In the genomic region with DNA sequence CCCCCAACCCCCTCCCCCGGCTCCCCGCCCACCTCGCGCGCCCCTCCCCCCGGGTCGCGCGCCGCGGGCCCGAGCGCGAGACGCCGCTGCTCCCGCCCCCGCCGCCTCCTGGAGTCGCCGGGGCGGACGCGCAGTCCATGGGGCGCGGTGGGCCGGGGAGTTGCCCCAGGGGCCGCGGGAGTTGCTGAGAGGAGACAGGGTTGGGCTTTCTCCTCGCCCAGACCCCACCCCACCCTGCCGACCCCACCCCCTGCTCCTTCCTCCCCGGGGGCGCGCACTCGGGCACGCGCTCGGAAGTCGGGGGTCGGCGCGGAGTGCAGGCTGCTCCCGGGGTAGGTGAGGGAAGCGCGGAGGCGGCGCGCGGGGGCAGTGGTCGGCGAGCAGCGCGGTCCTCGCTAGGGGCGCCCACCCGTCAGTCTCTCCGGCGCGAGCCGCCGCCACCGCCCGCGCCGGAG, we compare ENCODE assay signal across 8 cellular contexts. TPM values are rescaled to one million over a fixed set of nuclear protein-coding genes. Genes with fewer than 3 reads are reported as not detected.
A peak's percentile ranks its signal among the peaks of the same experiment; 100 is the strongest.
DNase-seq lines count a peak whose midpoint lies in the region; ATAC-seq and TF ChIP-seq lines count a peak whose summit lies in the region.

A gene (plus strand): TSS at position 275 of the 455 bp plus-strand sequence. CDS start 297 bp downstream, outside the sequence.

- peaks cover 4% of the 10 kb centered on the region for H3K9me3 Mint-ChIP-seq in CD8-positive, alpha-beta T cell
- H3K9me3 Mint-ChIP-seq in nephron: no peaks in the 10 kb centered on the region

- no peaks in the 10 kb centered on the region for H3K9me3 ChIP-seq in CD8-positive, alpha-beta T cell (ENCODE audit: low read length)

- H3K27ac ChIP-seq in CD8-positive, alpha-beta T cell (ENCODE audit: low read depth, low read length): no peak within 1 kb of the TSS
- peak within 1 kb of the TSS; percentile 82 for H3K27ac ChIP-seq in foreskin keratinocyte

- CTCF ChIA-PET in CD8-positive, alpha-beta T cell (lab: Charles Lee): no interaction called here

- peak within 1 kb of the TSS; percentile 83 for H3K4me3 Mint-ChIP-seq in CD8-positive, alpha-beta T cell
- H3K4me3 Mint-ChIP-seq in nephron: peak within 1 kb of the TSS; percentile 91 to 98 (median 94)

- POLR2A ChIA-PET in CD8-positive, alpha-beta T cell (lab: Charles Lee): no interaction called here

- no peak for TF ChIP-seq CTCF in CD8-positive, alpha-beta T cell (IDR thresholded peaks at IDR 0.05)
- TF ChIP-seq CTCF in foreskin keratinocyte (conservative IDR thresholded peaks at IDR 0.05) (no peak), nephron (IDR thresholded peaks at IDR 0.05; ENCODE audit: unreplicated experiment in 3 of 3) (no peak)

- peaks cover 27% of the 10 kb centered on the region for H3K27me3 ChIP-seq in CD8-positive, alpha-beta T cell (ENCODE audit: insufficient read depth, low read length)
- no peaks in the 10 kb centered on the region for H3K27me3 ChIP-seq in foreskin keratinocyte

- peak in 1 of 7 experiments; percentile 6 for DNase-seq in CD8-positive, alpha-beta T cell
- DNase-seq in NCI-H446 treated with DMSO at 0.1 percent for 48 hours (lab: John Stamatoyannopoulos, UW) (peak; percentile 66), foreskin keratinocyte (peak in 1 of 2 donors; percentile 45), superior temporal gyrus (ENCODE audit: extremely low spot score) (no peak)
- peak; percentile 1 for DNase-seq in activated T-helper 9 cell treated with anti-CD3 and anti-CD28 coated beads, Interleukin-2, amount 50 U/mL, for 16 hours (ENCODE audit: low read depth)

- H3K36me3 Mint-ChIP-seq in CD8-positive, alpha-beta T cell: no peaks in the 10 kb centered on the region
- H3K36me3 Mint-ChIP-seq in nephron (ENCODE audit: low read depth): no peaks in the 10 kb centered on the region

- peaks cover 59% of the 10 kb centered on the region for H3K27me3 Mint-ChIP-seq in CD8-positive, alpha-beta T cell (ENCODE audit: low read depth)
- no peaks in the 10 kb centered on the region for H3K27me3 Mint-ChIP-seq in nephron (ENCODE audit: low read depth)

- intact Hi-C loops in CD8-positive, alpha-beta T cell (cut with DNase I, micrococcal nuclease): no loop called here

- H3K4me3 ChIP-seq in CD8-positive, alpha-beta T cell (ENCODE audit: low read depth, low read length): peak within 1 kb of the TSS; percentile 27

- no peak for ATAC-seq in CD8-positive, alpha-beta T cell
- ATAC-seq in GM19023 (IDR thresholded peaks at IDR 0.05; ENCODE audit: unreplicated experiment): peak; percentile 25
- ATAC-seq in HG03103 (IDR thresholded peaks at IDR 0.05; ENCODE audit: low read depth, unreplicated experiment): peak; percentile 27
- ATAC-seq in foreskin keratinocyte: peak; percentile 44

- no peak within 1 kb of the TSS for H3K27ac Mint-ChIP-seq in CD8-positive, alpha-beta T cell
- peak within 1 kb of the TSS; percentile 90 to 98 (median 97) for H3K27ac Mint-ChIP-seq in nephron

- H3K4me1 Mint-ChIP-seq in CD8-positive, alpha-beta T cell (ENCODE audit: low read depth): peaks cover 18% of the 10 kb centered on the region
- peaks cover 50% of the 10 kb centered on the region for H3K4me1 Mint-ChIP-seq in nephron

- H3K36me3 ChIP-seq in CD8-positive, alpha-beta T cell (ENCODE audit: insufficient read depth, low read length): no peaks in the 10 kb centered on the region

- peaks cover 9% of the 10 kb centered on the region for H3K4me1 ChIP-seq in CD8-positive, alpha-beta T cell (ENCODE audit: insufficient read depth, low read length)
- peaks cover 30% of the 10 kb centered on the region for H3K4me1 ChIP-seq in foreskin keratinocyte

RNA-seq across cellular contexts. Expression of the gene that starts here (rescaled TPM):
- under 1 TPM in 1 of 2 experiments, not detected in 1; 0.50 TPM for total RNA-seq in CD8-positive, alpha-beta T cell
- total RNA-seq in foreskin keratinocyte: 93.6 and 109 TPM in 2 replicates
- 30.3 and 34.0 TPM in 2 replicates for polyA plus RNA-seq in foreskin keratinocyte

Comparison
In these comparisons a context has a peak if more than half of its experiments do, and no peak if none do; other contexts are left out.
1. RNA of the gene that starts here (total RNA-seq): 93.6 to 109 TPM in foreskin keratinocyte; 0.50 TPM in CD8-positive, alpha-beta T cell; every median in the first group is over 10 times any median in the second.